Comparison of ENCODE assay signal across 16 cellular contexts in genomic region chr1:47871799-47872353, GRCh38.
A peak's percentile ranks its signal among the peaks of the same experiment; 100 is the strongest.
DNase-seq lines count a peak whose midpoint lies in the region; ATAC-seq, FAIRE-seq and TF ChIP-seq lines count a peak whose summit lies in the region.
"Had no signal": no experiment of that assay in that cellular context is flagged by ENCODE, and none has a peak within 500 bp of the region (broad histone marks: within the 10 kb centered on the region; RNA-seq: fewer than 3 reads in every experiment).

No MANE protein-coding gene starts in this region.

- H3K4me3 ChIP-seq in BE2C (ENCODE audit: low read depth, low read length), result no peak overlapping the region
- no peak overlapping the region for H3K4me3 ChIP-seq in upper lobe of right lung
- H3K4me3 ChIP-seq: body of pancreas, esophagus squamous epithelium, K562 had no signal

- no peak overlapping the region for H3K27ac ChIP-seq in upper lobe of right lung
- H3K27ac ChIP-seq: C4-2B, esophagus squamous epithelium had no signal

- H3K4me1 ChIP-seq in BE2C (peaks cover 14% of the 10 kb centered on the region), upper lobe of right lung (peaks cover 6% of the 10 kb centered on the region)

- DNase-seq in BE2C, result peak; percentile 50
- DNase-seq in H54 (ENCODE audit: insufficient read length, low spot score), result peak; percentile 34
- DNase-seq in SK-N-DZ (ENCODE audit: low spot score), result peak; percentile 71
- DNase-seq in kidney glomerular epithelial cell (lab: John Stamatoyannopoulos, UW), result peak; percentile 71
- no peak for DNase-seq in CD1c-positive myeloid dendritic cell (ENCODE audit: extremely low spot score)
- DNase-seq in NCI-H2227 treated with DMSO at 0.1 percent for 48 hours (lab: John Stamatoyannopoulos, UW), result no peak
- no peak for DNase-seq in upper lobe of right lung
- DNase-seq: activated CD4-positive, CD25-positive, alpha-beta regulatory T cell; esophagus squamous epithelium; HCEC 1CT; SIG-M5; stimulated activated CD4-positive, alpha-beta T cell treated with anti-CD3 and anti-CD28 coated beads, Interleukin-15, amount 100 ng/mL, for 24 hours had no signal

- no peak for TF ChIP-seq CTCF in BE2C (IDR thresholded peaks at IDR 0.05; ENCODE audit: low read depth, low read length)
- no peak for TF ChIP-seq CTCF in upper lobe of right lung (IDR thresholded peaks at IDR 0.05)

- H3K9me3 ChIP-seq in BE2C, result no peaks in the 10 kb centered on the region
- H3K9me3 ChIP-seq in upper lobe of right lung, result no peaks in the 10 kb centered on the region
- H3K9me3 ChIP-seq: body of pancreas, esophagus squamous epithelium had no signal

- TF ChIP-seq POLR2A in H54 (IDR thresholded peaks at IDR 0.05; ENCODE audit: low read depth, low read length), result no peak

- intact Hi-C loops in upper lobe of right lung (cut with DNase I), result no loop called here

- H3K36me3 ChIP-seq in BE2C (no peaks in the 10 kb centered on the region), upper lobe of right lung (no peaks in the 10 kb centered on the region)
- H3K36me3 ChIP-seq: esophagus squamous epithelium had no signal

- no peak for FAIRE-seq in H54 (lab: Jason Lieb, UNC)
- FAIRE-seq: K562 had no signal

- ATAC-seq in GM21360 (IDR thresholded peaks at IDR 0.05; ENCODE audit: unreplicated experiment) (no peak), upper lobe of right lung (no peak)
- ATAC-seq: body of pancreas, K562 had no signal

- no peaks in the 10 kb centered on the region for H3K27me3 ChIP-seq in BE2C
- H3K27me3 ChIP-seq in upper lobe of right lung, result no peaks in the 10 kb centered on the region
- H3K27me3 ChIP-seq: body of pancreas had no signal

Comparison
In these comparisons a context has a peak if more than half of its experiments do, and no peak if none do; other contexts are left out.
1. DNase-seq: peak in BE2C (single experiment), H54 (single experiment), SK-N-DZ (single experiment) and kidney glomerular epithelial cell (single experiment); none in CD1c-positive myeloid dendritic cell (single experiment), NCI-H2227 treated with DMSO at 0.1 percent for 48 hours (single experiment) and upper lobe of right lung (single experiment).